ENCODE assay signal across 25 cellular contexts in the genomic region with DNA sequence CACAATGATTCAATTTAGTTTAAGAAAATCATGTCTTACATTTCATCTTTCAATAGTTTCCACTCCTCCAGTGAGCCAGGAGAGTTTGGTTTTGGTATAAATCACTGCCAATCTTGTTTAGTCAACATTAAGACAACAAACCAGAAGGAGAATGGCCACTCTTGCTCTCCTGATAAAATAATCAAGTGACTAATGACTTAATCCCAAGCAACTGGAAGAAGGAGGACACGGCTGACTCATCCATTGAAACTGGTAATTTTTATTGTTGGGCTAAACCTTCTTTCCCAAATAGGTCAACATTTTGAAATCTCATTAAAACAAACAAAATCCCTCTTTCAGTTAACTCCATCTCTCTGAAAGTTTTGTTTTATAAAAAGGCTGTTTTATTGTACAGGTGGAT.
DNase-seq lines count a peak whose midpoint lies in the region; ATAC-seq, FAIRE-seq and TF ChIP-seq lines count a peak whose summit lies in the region.
"Had no signal": no experiment of that assay in that cellular context is flagged by ENCODE, and none has a peak within 500 bp of the region (broad histone marks: within the 10 kb centered on the region; RNA-seq: fewer than 3 reads in every experiment).

No MANE protein-coding gene starts in this region.

- RAD21 ChIA-PET in HCT116 (lab: Charles Lee; ENCODE audit: low non-redundant PET in 1 of 2, low total read pairs in 2 of 2, uncharacterized antibody in 2 of 2, unreplicated experiment in 2 of 2): no interaction called here

- H3K9ac ChIP-seq in HCT116 (ENCODE audit: low read length): no peak overlapping the region
- H3K9ac ChIP-seq: SK-N-SH had no signal

- H4K20me1 ChIP-seq in HCT116 (ENCODE audit: insufficient read depth): no peaks in the 10 kb centered on the region

- H3K79me2 ChIP-seq in HCT116 (ENCODE audit: insufficient read depth, low read length): no peaks in the 10 kb centered on the region

- TF ChIP-seq POLR2A in HCT116 (IDR thresholded peaks at IDR 0.05; ENCODE audit: borderline replicate concordance, extremely low read depth, insufficient read depth, insufficient read length): no peak

- 0 out of 2 replicates have a peak overlapping the region, but pooled peaks have one; percentile 0 for H3K4me2 ChIP-seq in HCT116 (ENCODE audit: low read length)
- H3K4me2 ChIP-seq: SK-N-SH had no signal

- DNase-seq in AG20443 (ENCODE audit: low spot score) (peak; percentile 35), HCT116 (ENCODE audit: low read depth, low spot score) (no peak), bronchial epithelial cell (ENCODE audit: low read depth) (peak; percentile 71), foreskin fibroblast (peak; percentile 29 to 64), UCSD-AML1 (lab: John Stamatoyannopoulos, UW; ENCODE audit: unreplicated experiment) (no peak)
- no peak for DNase-seq in activated CD4-positive, CD25-positive, alpha-beta regulatory T cell treated with anti-CD3 and anti-CD28 coated beads, Interleukin-2, amount 50 U/mL, for 72 hours
- no peak for DNase-seq in activated CD8-positive, alpha-beta memory T cell treated with anti-CD3 and anti-CD28 coated beads, Interleukin-2, amount 50 U/mL, for 48 hours
- DNase-seq in activated CD4-positive, alpha-beta T cell treated with anti-CD3 and anti-CD28 coated beads, Interleukin-2, amount 10 ng/mL, durations not matched to agents 24 days and 14 days: no peak
- DNase-seq: activated CD4-positive, alpha-beta memory T cell treated with anti-CD3 and anti-CD28 coated beads for 36 hours; activated T-cell treated with anti-CD3 and anti-CD28 coated beads for 4 hours; adrenal gland; C1 segment of cervical spinal cord; Calu3; left colon; NCI-H1436 treated with DMSO at 0.1 percent for 48 hours; NCI-H510A; ovary; RPMI8226; sigmoid colon; SK-N-SH; upper lobe of right lung had no signal

- H3K4me3 Mint-ChIP-seq in activated CD4-positive, alpha-beta T cell treated with anti-CD3 and anti-CD28 coated beads, Interleukin-2, amount 10 ng/mL, durations not matched to agents 24 days and 14 days: no peak overlapping the region
- H3K4me3 Mint-ChIP-seq: activated CD4-positive, alpha-beta memory T cell treated with anti-CD3 and anti-CD28 coated beads for 36 hours; dendritic cell treated with granulocyte-macrophage colony-stimulating factor and Interleukin-4, amounts not matched to agents 40 ng/mL and 50 ng/mL, for 4 days; nephron; WTC11 had no signal

- no peak for TF ChIP-seq RAD21 in HCT116 (IDR thresholded peaks at IDR 0.05; ENCODE audit: low read depth)

- no peaks in the 10 kb centered on the region for H3K4me1 Mint-ChIP-seq in activated CD4-positive, alpha-beta T cell treated with anti-CD3 and anti-CD28 coated beads, Interleukin-2, amount 10 ng/mL, durations not matched to agents 24 days and 14 days
- H3K4me1 Mint-ChIP-seq: nephron, WTC11 had no signal

- no TSS peak for BruUV-seq in HCT116 (replicated peaks; lab: Mats Ljungman, UMichigan)

- H3K4me1 ChIP-seq in HCT116 (ENCODE audit: control insufficient read depth in 1 of 2, insufficient read depth in 2 of 2, low read length in 2 of 2): peaks cover 0 to 8% of the 10 kb centered on the region in 2 experiments; a peak in 1 of 4 replicates
- H3K4me1 ChIP-seq: adrenal gland, upper lobe of right lung had no signal

- H3K36me3 ChIP-seq in HCT116 (ENCODE audit: control insufficient read depth in 1 of 2, insufficient read depth in 2 of 2, low read length in 2 of 2): no peaks in the 10 kb centered on the region
- no peaks in the 10 kb centered on the region for H3K36me3 ChIP-seq in bronchial epithelial cell (ENCODE audit: control insufficient read depth, insufficient read depth, low read length)
- H3K36me3 ChIP-seq: adrenal gland, ovary, sigmoid colon, upper lobe of right lung had no signal

- no peak overlapping the region for H3K27ac ChIP-seq in HCT116 (ENCODE audit: low read depth, low read length)
- H3K27ac ChIP-seq: adrenal gland, ovary, upper lobe of right lung had no signal

- H3K27me3 ChIP-seq in HCT116 (ENCODE audit: insufficient read depth, low read length) (no peaks in the 10 kb centered on the region), bronchial epithelial cell (ENCODE audit: control insufficient read depth, insufficient read depth, low read length) (no peaks in the 10 kb centered on the region)
- H3K27me3 ChIP-seq: ovary, sigmoid colon, upper lobe of right lung had no signal

- H3K27ac Mint-ChIP-seq in activated CD4-positive, alpha-beta T cell treated with anti-CD3 and anti-CD28 coated beads, Interleukin-2, amount 10 ng/mL, durations not matched to agents 24 days and 14 days: no peak overlapping the region
- H3K27ac Mint-ChIP-seq: activated CD4-positive, alpha-beta memory T cell treated with anti-CD3 and anti-CD28 coated beads for 36 hours; dendritic cell treated with granulocyte-macrophage colony-stimulating factor and Interleukin-4, amounts not matched to agents 40 ng/mL and 50 ng/mL, for 4 days; nephron; WTC11 had no signal

- no peaks in the 10 kb centered on the region for H3K36me3 Mint-ChIP-seq in activated CD4-positive, alpha-beta T cell treated with anti-CD3 and anti-CD28 coated beads, Interleukin-2, amount 10 ng/mL, durations not matched to agents 24 days and 14 days (ENCODE audit: low read depth)
- H3K36me3 Mint-ChIP-seq: activated CD4-positive, alpha-beta memory T cell treated with anti-CD3 and anti-CD28 coated beads for 36 hours; WTC11 had no signal

- TF ChIP-seq CTCF in HCT116 (IDR thresholded peaks at IDR 0.05 in 2 of 3, conservative IDR thresholded peaks at IDR 0.05 in 1 of 3; ENCODE audit: borderline replicate concordance in 1 of 3, insufficient read depth in 1 of 3, low read depth in 2 of 3, low read length in 2 of 3) (no peak), bronchial epithelial cell (IDR thresholded peaks at IDR 0.05; ENCODE audit: insufficient read depth, low read length, severe bottlenecking) (no peak), foreskin fibroblast (IDR thresholded peaks at IDR 0.05; ENCODE audit: low read depth, low read length) (no peak)

- CTCF ChIA-PET in HCT116 (lab: Charles Lee): no interaction called here

- no peak overlapping the region for H2AFZ ChIP-seq in HCT116 (ENCODE audit: low read depth, low read length, poor library complexity, severe bottlenecking)

- intact Hi-C loops in HCT116 (cut with micrococcal nuclease): no loop called here
- intact Hi-C loops in activated CD4-positive, alpha-beta T cell treated with anti-CD3 and anti-CD28 coated beads, Interleukin-2, amount 10 ng/mL, durations not matched to agents 24 days and 14 days (cut with micrococcal nuclease): no loop called here

- ATAC-seq in HCT116: no peak
- ATAC-seq: left colon, upper lobe of right lung, WTC11 had no signal

- H3K9me2 ChIP-seq in HCT116 (ENCODE audit: insufficient read depth): no peaks in the 10 kb centered on the region
- H3K9me2 ChIP-seq: SK-N-SH had no signal

- no peaks in the 10 kb centered on the region for H3K27me3 Mint-ChIP-seq in activated CD4-positive, alpha-beta T cell treated with anti-CD3 and anti-CD28 coated beads, Interleukin-2, amount 10 ng/mL, durations not matched to agents 24 days and 14 days
- H3K27me3 Mint-ChIP-seq: activated CD4-positive, alpha-beta memory T cell treated with anti-CD3 and anti-CD28 coated beads for 36 hours; dendritic cell treated with granulocyte-macrophage colony-stimulating factor and Interleukin-4, amounts not matched to agents 40 ng/mL and 50 ng/mL, for 4 days had no signal

- H3K9me3 ChIP-seq in HCT116 (ENCODE audit: control insufficient read depth in 1 of 2, insufficient read depth in 1 of 2, low read depth in 1 of 2, low read length in 2 of 2): no peaks in the 10 kb centered on the region
- H3K9me3 ChIP-seq: adrenal gland, ovary, sigmoid colon, SK-N-SH, upper lobe of right lung had no signal

- no peak overlapping the region for H3K4me3 ChIP-seq in HCT116 (replicated peaks in 1 of 2; ENCODE audit: low read depth in 1 of 2, low read length in 2 of 2)
- H3K4me3 ChIP-seq in bronchial epithelial cell (ENCODE audit: low read depth, low read length): no peak overlapping the region
- H3K4me3 ChIP-seq in foreskin fibroblast (ENCODE audit: low read depth in 1 of 2, low read length in 2 of 2): no peak overlapping the region
- H3K4me3 ChIP-seq: adrenal gland, ovary, sigmoid colon, upper lobe of right lung had no signal

- POLR2A ChIA-PET in HCT116 (lab: Charles Lee): no interaction called here

- no peak for FAIRE-seq in bronchial epithelial cell (lab: Jason Lieb, UNC)
- FAIRE-seq: GM18507 had no signal

- no peaks in the 10 kb centered on the region for H3K9me3 Mint-ChIP-seq in activated CD4-positive, alpha-beta T cell treated with anti-CD3 and anti-CD28 coated beads, Interleukin-2, amount 10 ng/mL, durations not matched to agents 24 days and 14 days
- H3K9me3 Mint-ChIP-seq: activated CD4-positive, alpha-beta memory T cell treated with anti-CD3 and anti-CD28 coated beads for 36 hours; dendritic cell treated with granulocyte-macrophage colony-stimulating factor and Interleukin-4, amounts not matched to agents 40 ng/mL and 50 ng/mL, for 4 days; WTC11 had no signal

TF ChIP-seq in HCT116, 20 proteins besides CTCF, POLR2A, EP300 and RAD21 (continues in another document):
- TF ChIP-seq, protein P1, sequence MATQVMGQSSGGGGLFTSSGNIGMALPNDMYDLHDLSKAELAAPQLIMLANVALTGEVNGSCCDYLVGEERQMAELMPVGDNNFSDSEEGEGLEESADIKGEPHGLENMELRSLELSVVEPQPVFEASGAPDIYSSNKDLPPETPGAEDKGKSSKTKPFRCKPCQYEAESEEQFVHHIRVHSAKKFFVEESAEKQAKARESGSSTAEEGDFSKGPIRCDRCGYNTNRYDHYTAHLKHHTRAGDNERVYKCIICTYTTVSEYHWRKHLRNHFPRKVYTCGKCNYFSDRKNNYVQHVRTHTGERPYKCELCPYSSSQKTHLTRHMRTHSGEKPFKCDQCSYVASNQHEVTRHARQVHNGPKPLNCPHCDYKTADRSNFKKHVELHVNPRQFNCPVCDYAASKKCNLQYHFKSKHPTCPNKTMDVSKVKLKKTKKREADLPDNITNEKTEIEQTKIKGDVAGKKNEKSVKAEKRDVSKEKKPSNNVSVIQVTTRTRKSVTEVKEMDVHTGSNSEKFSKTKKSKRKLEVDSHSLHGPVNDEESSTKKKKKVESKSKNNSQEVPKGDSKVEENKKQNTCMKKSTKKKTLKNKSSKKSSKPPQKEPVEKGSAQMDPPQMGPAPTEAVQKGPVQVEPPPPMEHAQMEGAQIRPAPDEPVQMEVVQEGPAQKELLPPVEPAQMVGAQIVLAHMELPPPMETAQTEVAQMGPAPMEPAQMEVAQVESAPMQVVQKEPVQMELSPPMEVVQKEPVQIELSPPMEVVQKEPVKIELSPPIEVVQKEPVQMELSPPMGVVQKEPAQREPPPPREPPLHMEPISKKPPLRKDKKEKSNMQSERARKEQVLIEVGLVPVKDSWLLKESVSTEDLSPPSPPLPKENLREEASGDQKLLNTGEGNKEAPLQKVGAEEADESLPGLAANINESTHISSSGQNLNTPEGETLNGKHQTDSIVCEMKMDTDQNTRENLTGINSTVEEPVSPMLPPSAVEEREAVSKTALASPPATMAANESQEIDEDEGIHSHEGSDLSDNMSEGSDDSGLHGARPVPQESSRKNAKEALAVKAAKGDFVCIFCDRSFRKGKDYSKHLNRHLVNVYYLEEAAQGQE (IDR thresholded peaks at IDR 0.05; ENCODE audit: low read depth): no peak
- peak; percentile 28; the same call in 1 of the 2 replicates for TF ChIP-seq JUND (IDR thresholded peaks at IDR 0.05)
- no peak for TF ChIP-seq CEBPB (IDR thresholded peaks at IDR 0.05; ENCODE audit: low read depth)
- TF ChIP-seq FOSL1 (IDR thresholded peaks at IDR 0.05; ENCODE audit: low read depth): peak; percentile 43; the same call in 1 of the 2 replicates

Comparison
In these comparisons a context has a peak if more than half of its experiments do, and no peak if none do; other contexts are left out.
1. DNase-seq: peak in AG20443 (single experiment), bronchial epithelial cell (single experiment) and foreskin fibroblast (2 of 2); none in HCT116 (single experiment), activated CD4-positive, CD25-positive, alpha-beta regulatory T cell treated with anti-CD3 and anti-CD28 coated beads, Interleukin-2, amount 50 U/mL, for 72 hours (single experiment), activated CD8-positive, alpha-beta memory T cell treated with anti-CD3 and anti-CD28 coated beads, Interleukin-2, amount 50 U/mL, for 48 hours (single experiment), UCSD-AML1 (single experiment) and activated CD4-positive, alpha-beta T cell treated with anti-CD3 and anti-CD28 coated beads, Interleukin-2, amount 10 ng/mL, durations not matched to agents 24 days and 14 days (single experiment).